In genomic region chr6:169583867-169584541, GRCh38 we compare ENCODE assay signal across 15 cellular contexts.
DNase-seq lines count a peak whose midpoint lies in the region; ATAC-seq lines count a peak whose summit lies in the region.
"Had no signal": no experiment of that assay in that cellular context is flagged by ENCODE, and none has a peak within 500 bp of the region (broad histone marks: within the 10 kb centered on the region; RNA-seq: fewer than 3 reads in every experiment).

No MANE protein-coding gene starts in this region.

- CTCF ChIA-PET in activated CD8-positive, alpha-beta T cell treated with anti-CD3 and anti-CD28 coated beads, Interleukin-2, amount 10 ng/mL, durations not matched to agents 7 days and 5 days (lab: Charles Lee) = interaction anchor here (0.6 to 1.5 kb wide), 4 partner anchors 9 to 1000 kb away, joined by 3 to 5 read pairs (median 3); partner anchors contain the start of gene PDCD2

- POLR2A ChIA-PET in activated CD8-positive, alpha-beta T cell treated with anti-CD3 and anti-CD28 coated beads, Interleukin-2, amount 10 ng/mL, durations not matched to agents 7 days and 5 days (lab: Charles Lee) = interaction anchor here (0.6 to 1.2 kb wide), 3 partner anchors 16 to 49 kb away, joined by 3 read pairs; no protein-coding TSS in a partner anchor

- ATAC-seq in HG03135 (IDR thresholded peaks at IDR 0.05; ENCODE audit: unreplicated experiment) (peak; percentile 63), GM21619 (IDR thresholded peaks at IDR 0.05; ENCODE audit: unreplicated experiment) (no peak), GM18870 (IDR thresholded peaks at IDR 0.05; ENCODE audit: unreplicated experiment) (no peak)
- ATAC-seq in activated CD8-positive, alpha-beta T cell treated with anti-CD3 and anti-CD28 coated beads, Interleukin-2, amount 10 ng/mL, durations not matched to agents 7 days and 5 days = peak; percentile 91
- ATAC-seq in stimulated activated naive B cell treated with anti-CD40 and anti-IgM and Interleukin-4, amounts not matched to agents 10 μg/mL and 1 μg/mL and 100 μg/mL, for 72 hours (replicated peaks) = peak; percentile 89 to 91
- ATAC-seq: body of pancreas, lower lobe of right lung had no signal

- peaks cover 9% of the 10 kb centered on the region for H3K36me3 Mint-ChIP-seq in activated naive CD4-positive, alpha-beta T cell treated with anti-CD3 and anti-CD28 coated beads, Interleukin-2, amount 50 U/mL, for 24 hours
- H3K36me3 Mint-ChIP-seq in activated CD8-positive, alpha-beta T cell treated with anti-CD3 and anti-CD28 coated beads, Interleukin-2, amount 10 ng/mL, durations not matched to agents 7 days and 5 days (ENCODE audit: low read depth) = peaks cover 4% of the 10 kb centered on the region
- peaks cover 19 to 40% of the 10 kb centered on the region in 2 donors for H3K36me3 Mint-ChIP-seq in stimulated activated naive B cell treated with anti-CD40 and anti-IgM and Interleukin-4, amounts not matched to agents 10 μg/mL and 1 μg/mL and 100 μg/mL, for 72 hours

- no peaks in the 10 kb centered on the region for H3K27me3 Mint-ChIP-seq in activated naive CD4-positive, alpha-beta T cell treated with anti-CD3 and anti-CD28 coated beads, Interleukin-2, amount 50 U/mL, for 24 hours
- H3K27me3 Mint-ChIP-seq in activated CD8-positive, alpha-beta T cell treated with anti-CD3 and anti-CD28 coated beads, Interleukin-2, amount 10 ng/mL, durations not matched to agents 7 days and 5 days (ENCODE audit: low read depth) = no peaks in the 10 kb centered on the region
- H3K27me3 Mint-ChIP-seq in stimulated activated naive B cell treated with anti-CD40 and anti-IgM and Interleukin-4, amounts not matched to agents 10 μg/mL and 1 μg/mL and 100 μg/mL, for 72 hours = no peaks in the 10 kb centered on the region

- H3K27ac Mint-ChIP-seq in activated naive CD4-positive, alpha-beta T cell treated with anti-CD3 and anti-CD28 coated beads, Interleukin-2, amount 50 U/mL, for 24 hours = no peak overlapping the region
- H3K27ac Mint-ChIP-seq in activated CD8-positive, alpha-beta T cell treated with anti-CD3 and anti-CD28 coated beads, Interleukin-2, amount 10 ng/mL, durations not matched to agents 7 days and 5 days = peak overlapping the region; percentile 76
- no peak overlapping the region for H3K27ac Mint-ChIP-seq in stimulated activated naive B cell treated with anti-CD40 and anti-IgM and Interleukin-4, amounts not matched to agents 10 μg/mL and 1 μg/mL and 100 μg/mL, for 72 hours

- DNase-seq in activated naive CD4-positive, alpha-beta T cell treated with anti-CD3 and anti-CD28 coated beads, Interleukin-2, amount 50 U/mL, for 16 hours = no peak
- no peak for DNase-seq in activated CD8-positive, alpha-beta T cell treated with anti-CD3 and anti-CD28 coated beads, Interleukin-2, amount 10 ng/mL, durations not matched to agents 7 days and 5 days
- no peak for DNase-seq in stimulated activated naive B cell treated with anti-CD40 and anti-IgM and Interleukin-4, amounts not matched to agents 10 μg/mL and 1 μg/mL and 100 μg/mL, for 72 hours
- no peak for DNase-seq in effector CD8-positive, alpha-beta T cell (lab: John Stamatoyannopoulos, UW)
- DNase-seq: activated CD4-positive, alpha-beta T cell treated with anti-CD3 and anti-CD28 coated beads for 4 hours; body of pancreas; Calu3; IMR-90; lower lobe of right lung; NCI-H1417 treated with DMSO at 0.1 percent for 48 hours; NCI-H446 treated with DMSO at 0.1 percent for 48 hours had no signal

- peak overlapping the region; percentile 9 for H3K4me3 Mint-ChIP-seq in activated naive CD4-positive, alpha-beta T cell treated with anti-CD3 and anti-CD28 coated beads, Interleukin-2, amount 50 U/mL, for 24 hours
- peak overlapping the region; percentile 7 for H3K4me3 Mint-ChIP-seq in activated CD8-positive, alpha-beta T cell treated with anti-CD3 and anti-CD28 coated beads, Interleukin-2, amount 10 ng/mL, durations not matched to agents 7 days and 5 days
- no peak overlapping the region for H3K4me3 Mint-ChIP-seq in stimulated activated naive B cell treated with anti-CD40 and anti-IgM and Interleukin-4, amounts not matched to agents 10 μg/mL and 1 μg/mL and 100 μg/mL, for 72 hours

- no peaks in the 10 kb centered on the region for H3K9me3 Mint-ChIP-seq in activated naive CD4-positive, alpha-beta T cell treated with anti-CD3 and anti-CD28 coated beads, Interleukin-2, amount 50 U/mL, for 24 hours
- peaks cover 4% of the 10 kb centered on the region for H3K9me3 Mint-ChIP-seq in activated CD8-positive, alpha-beta T cell treated with anti-CD3 and anti-CD28 coated beads, Interleukin-2, amount 10 ng/mL, durations not matched to agents 7 days and 5 days (ENCODE audit: insufficient read depth)
- H3K9me3 Mint-ChIP-seq in stimulated activated naive B cell treated with anti-CD40 and anti-IgM and Interleukin-4, amounts not matched to agents 10 μg/mL and 1 μg/mL and 100 μg/mL, for 72 hours = peaks cover 6 to 7% of the 10 kb centered on the region in 2 donors

- H3K4me1 Mint-ChIP-seq in activated naive CD4-positive, alpha-beta T cell treated with anti-CD3 and anti-CD28 coated beads, Interleukin-2, amount 50 U/mL, for 24 hours = peaks cover 25% of the 10 kb centered on the region
- H3K4me1 Mint-ChIP-seq in activated CD8-positive, alpha-beta T cell treated with anti-CD3 and anti-CD28 coated beads, Interleukin-2, amount 10 ng/mL, durations not matched to agents 7 days and 5 days (ENCODE audit: low read depth) = peaks cover 37% of the 10 kb centered on the region
- H3K4me1 Mint-ChIP-seq in stimulated activated naive B cell treated with anti-CD40 and anti-IgM and Interleukin-4, amounts not matched to agents 10 μg/mL and 1 μg/mL and 100 μg/mL, for 72 hours = peaks cover 32 to 48% of the 10 kb centered on the region in 2 donors

Comparison
In these comparisons a context has a peak if more than half of its experiments do, and no peak if none do; other contexts are left out.
1. H3K4me3 Mint-ChIP-seq: peak in activated naive CD4-positive, alpha-beta T cell treated with anti-CD3 and anti-CD28 coated beads, Interleukin-2, amount 50 U/mL, for 24 hours (single experiment) and activated CD8-positive, alpha-beta T cell treated with anti-CD3 and anti-CD28 coated beads, Interleukin-2, amount 10 ng/mL, durations not matched to agents 7 days and 5 days (single experiment); none in stimulated activated naive B cell treated with anti-CD40 and anti-IgM and Interleukin-4, amounts not matched to agents 10 μg/mL and 1 μg/mL and 100 μg/mL, for 72 hours (0 of 2).
2. ATAC-seq: peak in HG03135 (single experiment), activated CD8-positive, alpha-beta T cell treated with anti-CD3 and anti-CD28 coated beads, Interleukin-2, amount 10 ng/mL, durations not matched to agents 7 days and 5 days (single experiment) and stimulated activated naive B cell treated with anti-CD40 and anti-IgM and Interleukin-4, amounts not matched to agents 10 μg/mL and 1 μg/mL and 100 μg/mL, for 72 hours (2 of 2); none in GM21619 (single experiment) and GM18870 (single experiment).